ENCODE assay signal across 19 cellular contexts in genomic region chr9:133205996-133206931, GRCh38. TPM values are rescaled to one million over a fixed set of nuclear protein-coding genes. Genes with fewer than 3 reads are reported as not detected.
DNase-seq lines count a peak whose midpoint lies in the region; ATAC-seq, FAIRE-seq and TF ChIP-seq lines count a peak whose summit lies in the region.
"Had no signal": no experiment of that assay in that cellular context is flagged by ENCODE, and none has a peak within 500 bp of the region (broad histone marks: within the 10 kb centered on the region; RNA-seq: fewer than 3 reads in every experiment).

No MANE protein-coding gene starts in this region.

- no peak overlapping the region for H3K4me3 ChIP-seq in SK-N-SH (ENCODE audit: low read depth in 2 of 2, low read length in 1 of 2)
- H3K4me3 ChIP-seq in RWPE2 (ENCODE audit: severe bottlenecking) = no peak overlapping the region
- no peak overlapping the region for H3K4me3 ChIP-seq in testis

- TF ChIP-seq POLR2A in testis (IDR thresholded peaks at IDR 0.05) (no peak), H54 (IDR thresholded peaks at IDR 0.05; ENCODE audit: low read depth, low read length) (no peak)

- H3K36me3 ChIP-seq in SK-N-SH (replicated peaks in 1 of 2; ENCODE audit: control insufficient read depth in 1 of 2, insufficient read depth in 2 of 2, low read length in 1 of 2) = no peaks in the 10 kb centered on the region
- H3K36me3 ChIP-seq in RWPE2 (ENCODE audit: low read depth) = no peaks in the 10 kb centered on the region
- H3K36me3 ChIP-seq in testis (ENCODE audit: low read depth, missing control alignments) = no peaks in the 10 kb centered on the region

- no peaks in the 10 kb centered on the region for H3K9me3 ChIP-seq in SK-N-SH
- H3K9me3 ChIP-seq in RWPE2 (ENCODE audit: severe bottlenecking) = no peaks in the 10 kb centered on the region
- H3K9me3 ChIP-seq in testis = no peaks in the 10 kb centered on the region

- intact Hi-C loops in testis (cut with DNase I; ENCODE audit: low total_unique reads) = no loop called here

- no peak for FAIRE-seq in H54 (lab: Jason Lieb, UNC)
- FAIRE-seq in frontal cortex (lab: Jason Lieb, UNC) = no peak
- FAIRE-seq: RCC 7860 had no signal

- POLR2A ChIA-PET in SK-N-SH (lab: Yijun Ruan, JAX) = no interaction called here

- H3K4me1 ChIP-seq in SK-N-SH (ENCODE audit: control insufficient read depth in 1 of 2, insufficient read depth in 2 of 2, low read depth in 1 of 2, low read length in 1 of 2) = no peaks in the 10 kb centered on the region; a peak in 1 of 4 replicates
- H3K4me1 ChIP-seq in RWPE2 (ENCODE audit: insufficient read depth, poor library complexity, severe bottlenecking) = no peaks in the 10 kb centered on the region
- no peaks in the 10 kb centered on the region for H3K4me1 ChIP-seq in testis

- H2AFZ ChIP-seq in SK-N-SH (ENCODE audit: low read depth) = no peak overlapping the region

- ATAC-seq in SK-N-SH treated with all-trans-retinoic acid at 6 μM for 48 hours (no peak), RWPE2 (ENCODE audit: low read depth) (no peak)

- H3K27ac ChIP-seq in SK-N-SH (ENCODE audit: low read depth in 2 of 2, low read length in 1 of 2) = no peak overlapping the region
- H3K27ac ChIP-seq in RWPE2 (ENCODE audit: poor library complexity, severe bottlenecking) = no peak overlapping the region
- no peak overlapping the region for H3K27ac ChIP-seq in testis
- H3K27ac ChIP-seq: 22Rv1 had no signal

- H3K36me3 Mint-ChIP-seq in osteocyte (ENCODE audit: unreplicated experiment) = no peaks in the 10 kb centered on the region
- H3K36me3 Mint-ChIP-seq: CD14-positive monocyte had no signal

- no peaks in the 10 kb centered on the region for H3K79me2 ChIP-seq in SK-N-SH (ENCODE audit: insufficient read depth)

- no peak overlapping the region for H3K9ac ChIP-seq in SK-N-SH

- H3K27ac Mint-ChIP-seq in osteocyte (ENCODE audit: unreplicated experiment) = no peak overlapping the region
- H3K27ac Mint-ChIP-seq: CD14-positive monocyte had no signal

- TF ChIP-seq EP300 in SK-N-SH (IDR thresholded peaks at IDR 0.05; ENCODE audit: borderline replicate concordance in 1 of 2, low read depth in 1 of 2, low read length in 1 of 2) = no peak

- H3K9me3 Mint-ChIP-seq in osteocyte (ENCODE audit: unreplicated experiment) = no peaks in the 10 kb centered on the region

- whole genome bisulfite sequencing in SK-N-SH (ENCODE audit: low lambda C conversion rate) = 39% methylated on average over 16 of the region's 35 CpGs
- WGBS in testis, 2 donors = 84 to 87% methylated on average over 26 to 35 of the region's 35 CpGs

- peak; percentile 25 for DNase-seq in SK-N-SH
- peak; percentile 40 for DNase-seq in RWPE2 (ENCODE audit: low spot score)
- DNase-seq in osteocyte (ENCODE audit: extremely low spot score, unreplicated experiment) = peak; percentile 80
- peak; percentile 7 for DNase-seq in testis
- no peak for DNase-seq in H54 (ENCODE audit: insufficient read length, low spot score)
- DNase-seq in frontal cortex (ENCODE audit: low spot score in 2 of 2) = no peak
- no peak for DNase-seq in ecto neural progenitor cell (ENCODE audit: low spot score)
- DNase-seq: DMS79, GOT3, NCI-H1105, NCI-H1694 treated with DMSO at 0.1 percent for 48 hours, NCI-H510A, NCI-H774, SHP77 had no signal

- TF ChIP-seq CTCF in SK-N-SH (IDR thresholded peaks at IDR 0.05) (no peak), RWPE2 (IDR thresholded peaks at IDR 0.05; ENCODE audit: poor library complexity, severe bottlenecking) (no peak), osteocyte (IDR thresholded peaks at IDR 0.05) (no peak), testis (IDR thresholded peaks at IDR 0.05) (no peak)

- peaks cover 22% of the 10 kb centered on the region for H3K27me3 Mint-ChIP-seq in osteocyte (ENCODE audit: unreplicated experiment)

- CTCF ChIA-PET in SK-N-SH (lab: Yijun Ruan, JAX) = interaction anchor here (0.6 to 1.3 kb wide), 4 partner anchors 18 to 184 kb away, joined by 3 to 4 read pairs (median 3); no protein-coding TSS in a partner anchor

- H3F3A ChIP-seq in SK-N-SH (replicated peaks; ENCODE audit: insufficient read depth) = no peaks in the 10 kb centered on the region

- no peak overlapping the region for H3K4me2 ChIP-seq in SK-N-SH

- H3K27me3 ChIP-seq in SK-N-SH (ENCODE audit: insufficient read depth) = peaks cover 32% of the 10 kb centered on the region
- peaks cover 31% of the 10 kb centered on the region for H3K27me3 ChIP-seq in RWPE2 (ENCODE audit: insufficient read depth, poor library complexity, severe bottlenecking)
- no peaks in the 10 kb centered on the region for H3K27me3 ChIP-seq in testis

- no peak for TF ChIP-seq RAD21 in SK-N-SH (IDR thresholded peaks at IDR 0.05; ENCODE audit: low read length)

- no peak overlapping the region for H3K4me3 Mint-ChIP-seq in osteocyte (ENCODE audit: unreplicated experiment)
- H3K4me3 Mint-ChIP-seq: CD14-positive monocyte had no signal

- H3K4me1 Mint-ChIP-seq in osteocyte (ENCODE audit: unreplicated experiment) = no peaks in the 10 kb centered on the region
- H3K4me1 Mint-ChIP-seq: CD14-positive monocyte had no signal

- H3K9me2 ChIP-seq in SK-N-SH = no peaks in the 10 kb centered on the region

- H4K20me1 ChIP-seq in SK-N-SH (ENCODE audit: insufficient read depth) = no peaks in the 10 kb centered on the region

TF ChIP-seq in SK-N-SH, 30 proteins besides CTCF, POLR2A, EP300 and RAD21 (continues in another document):
- TF ChIP-seq USF2 (IDR thresholded peaks at IDR 0.05; ENCODE audit: borderline replicate concordance, low read depth, low read length) (no peak), RXRA (IDR thresholded peaks at IDR 0.05; ENCODE audit: borderline replicate concordance, low read depth) (no peak), POLR2AphosphoS5 (IDR thresholded peaks at IDR 0.05; ENCODE audit: low read depth, low read length) (no peak), ELF1 (IDR thresholded peaks at IDR 0.05) (no peak), TCF12 (IDR thresholded peaks at IDR 0.05) (no peak), MXI1 (IDR thresholded peaks at IDR 0.05; ENCODE audit: low read depth, low read length) (no peak), RFX5 (IDR thresholded peaks at IDR 0.05; ENCODE audit: low read length) (no peak), MAX (IDR thresholded peaks at IDR 0.05; ENCODE audit: low read depth) (no peak), GABPA (IDR thresholded peaks at IDR 0.05; ENCODE audit: low read depth) (no peak), NFIC (IDR thresholded peaks at IDR 0.05; ENCODE audit: borderline replicate concordance) (no peak), RCOR1 (IDR thresholded peaks at IDR 0.05; ENCODE audit: low read length) (no peak)

TF ChIP-seq in SK-N-SH treated with all-trans-retinoic acid at 6 μM for 48 hours, 23 proteins besides CTCF, POLR2A, EP300 and RAD21:
- TF ChIP-seq ARNTL (CRISPR knock-in tag; IDR thresholded peaks at IDR 0.05; ENCODE audit: borderline replicate concordance, low read depth) (no peak), ESRRG (CRISPR knock-in tag; IDR thresholded peaks at IDR 0.05) (no peak), ZFP3 (CRISPR knock-in tag; IDR thresholded peaks at IDR 0.05) (no peak), POU6F1 (CRISPR knock-in tag; IDR thresholded peaks at IDR 0.05; ENCODE audit: borderline replicate concordance, low read depth) (no peak), SNAI2 (CRISPR knock-in tag; IDR thresholded peaks at IDR 0.05) (no peak)

RNA-seq across cellular contexts. Expression of gene OBP2B, which starts 2.8 kb away (rescaled TPM):
- not detected in 2 replicates for polyA plus RNA-seq in SK-N-SH (2012; rRNA removed)
- polyA plus RNA-seq in SK-N-SH (2012; cell fraction: cytosol; rRNA removed) = not detected in 2 replicates
- polyA plus RNA-seq in SK-N-SH (2012; cell fraction: nucleus; rRNA removed) = not detected in 2 replicates
- not detected in 2 replicates for total RNA-seq in osteocyte
- 10 to 100 TPM; 34.0 to 53.0 TPM for total RNA-seq in testis
- 35.1 TPM for polyA plus RNA-seq in testis (ENCODE audit: insufficient read depth, low read depth, low replicate concordance)
- total RNA-seq in frontal cortex = not detected
- total RNA-seq: OCI-LY7 had no signal
- polyA plus RNA-seq: CD14-positive monocyte had no signal

RNA-seq across cellular contexts. Expression of gene GBGT1, which starts 42.5 kb away (rescaled TPM):
- polyA plus RNA-seq in SK-N-SH (2012; rRNA removed) = 0.45 and 0.51 TPM in 2 replicates
- 0.22 and 0.30 TPM in 2 replicates for polyA plus RNA-seq in SK-N-SH (2012; cell fraction: cytosol; rRNA removed)
- 1.1 and 1.7 TPM in 2 replicates for polyA plus RNA-seq in SK-N-SH (2012; cell fraction: nucleus; rRNA removed)
- 3.1 and 4.1 TPM in 2 replicates for total RNA-seq in osteocyte
- total RNA-seq in testis = 10 to 100 TPM in 1 of 2 donors, 1 to 10 TPM in 1; 5.6 to 11.2 TPM
- polyA plus RNA-seq in testis (ENCODE audit: insufficient read depth, low read depth, low replicate concordance) = 4.0 TPM
- 2.0 TPM for total RNA-seq in frontal cortex

Comparison
In these comparisons a context has a peak if more than half of its experiments do, and no peak if none do; other contexts are left out.
1. DNase-seq: peak in SK-N-SH (single experiment), RWPE2 (single experiment), osteocyte (single experiment) and testis (single experiment); none in H54 (single experiment), frontal cortex (0 of 2) and ecto neural progenitor cell (single experiment).
2. RNA of gene OBP2B, which starts 2.8 kb away (total RNA-seq): 34.0 to 53.0 TPM in testis; not detected in osteocyte and not detected in frontal cortex (single experiment); every median in the first group is over 10 times any median in the second.